ENCODE assay signal across 12 cellular contexts in the genomic region with DNA sequence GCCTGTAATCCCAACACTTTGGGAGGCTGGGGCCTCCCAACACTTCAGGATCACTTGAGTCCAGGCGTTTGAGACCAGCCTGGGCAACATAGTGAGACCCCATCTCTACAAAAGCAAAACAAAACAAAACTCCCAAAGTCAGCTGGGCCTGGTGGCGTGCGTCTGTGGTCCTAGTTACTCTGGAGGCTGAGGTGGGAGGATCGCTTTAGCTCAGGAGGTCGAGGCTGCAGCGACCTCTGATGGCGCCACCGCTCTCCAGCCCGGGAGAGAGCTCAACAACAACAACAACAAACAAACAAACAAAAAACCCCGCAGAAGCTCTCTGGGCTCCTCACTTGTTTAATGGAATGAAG. TPM values are rescaled to one million over a fixed set of nuclear protein-coding genes. Genes with fewer than 3 reads are reported as not detected.
DNase-seq lines count a peak whose midpoint lies in the region; ATAC-seq and TF ChIP-seq lines count a peak whose summit lies in the region.
"Had no signal": no experiment of that assay in that cellular context is flagged by ENCODE, and none has a peak within 500 bp of the region (broad histone marks: within the 10 kb centered on the region; RNA-seq: fewer than 3 reads in every experiment).

No MANE protein-coding gene starts in this region.

- H3K27ac Mint-ChIP-seq in dendritic cell treated with granulocyte-macrophage colony-stimulating factor and Interleukin-4, amounts not matched to agents 40 ng/mL and 50 ng/mL, for 4 days = no peak overlapping the region
- no peak overlapping the region for H3K27ac Mint-ChIP-seq in naive thymus-derived CD4-positive, alpha-beta T cell

- POLR2A ChIA-PET in naive thymus-derived CD4-positive, alpha-beta T cell (lab: Charles Lee) = no interaction called here

- no peak for ATAC-seq in Right ventricle myocardium superior (ENCODE audit: poor library complexity)
- ATAC-seq in naive thymus-derived CD4-positive, alpha-beta T cell = no peak
- no peak for ATAC-seq in HG03097 (IDR thresholded peaks at IDR 0.05; ENCODE audit: low FRiP score, unreplicated experiment)

- CTCF ChIA-PET in naive thymus-derived CD4-positive, alpha-beta T cell (lab: Charles Lee) = interaction anchor here (0.7 to 0.8 kb wide), 2 partner anchors 31 to 867 kb away, joined by 3 read pairs; no protein-coding TSS in a partner anchor

- TF ChIP-seq POLR2A in vagina (IDR thresholded peaks at IDR 0.05) = no peak

- H3K27ac ChIP-seq in left ventricle myocardium inferior (replicated peaks) = no peak overlapping the region
- H3K27ac ChIP-seq in naive thymus-derived CD4-positive, alpha-beta T cell (ENCODE audit: low read depth, low read length) = no peak overlapping the region
- no peak overlapping the region for H3K27ac ChIP-seq in vagina

- peaks cover 13% of the 10 kb centered on the region for H3K4me1 ChIP-seq in left ventricle myocardium inferior
- no peaks in the 10 kb centered on the region for H3K4me1 ChIP-seq in naive thymus-derived CD4-positive, alpha-beta T cell (ENCODE audit: control insufficient read depth in 2 of 2, insufficient read depth in 2 of 2, low read length in 2 of 2)
- H3K4me1 ChIP-seq in vagina = no peaks in the 10 kb centered on the region

- intact Hi-C loops in left ventricle myocardium inferior (cut with micrococcal nuclease) (no loop called here), Right ventricle myocardium superior (cut with DNase I) (no loop called here), vagina (cut with DNase I) (no loop called here)
- intact Hi-C loops in dendritic cell treated with granulocyte-macrophage colony-stimulating factor and Interleukin-4, amounts not matched to agents 40 ng/mL and 50 ng/mL, for 4 days (cut with micrococcal nuclease) = no loop called here
- intact Hi-C loops in naive thymus-derived CD4-positive, alpha-beta T cell (cut with micrococcal nuclease) = no loop called here

- peaks cover 4% of the 10 kb centered on the region for H3K9me3 ChIP-seq in left ventricle myocardium inferior (replicated peaks)
- H3K9me3 ChIP-seq in naive thymus-derived CD4-positive, alpha-beta T cell (ENCODE audit: control insufficient read depth in 2 of 3, low read length in 3 of 3) = peaks cover 0 to 4% (median 0%) of the 10 kb centered on the region in 3 experiments
- H3K9me3 ChIP-seq in vagina = no peaks in the 10 kb centered on the region

- H3K4me3 ChIP-seq in left ventricle myocardium inferior (peak overlapping the region; percentile 62), vagina (peak overlapping the region; percentile 41 to 43)
- H3K4me3 ChIP-seq in naive thymus-derived CD4-positive, alpha-beta T cell (ENCODE audit: low read length) = no peak overlapping the region

- H3K4me3 Mint-ChIP-seq in dendritic cell treated with granulocyte-macrophage colony-stimulating factor and Interleukin-4, amounts not matched to agents 40 ng/mL and 50 ng/mL, for 4 days = peak overlapping the region; percentile 48
- peak overlapping the region in 9 of 10 donors; percentile 31 to 69 (median 54) for H3K4me3 Mint-ChIP-seq in naive thymus-derived CD4-positive, alpha-beta T cell

- no peaks in the 10 kb centered on the region for H3K36me3 Mint-ChIP-seq in dendritic cell treated with granulocyte-macrophage colony-stimulating factor and Interleukin-4, amounts not matched to agents 40 ng/mL and 50 ng/mL, for 4 days (ENCODE audit: low read depth)
- peaks cover 0 to 11% (median 4%) of the 10 kb centered on the region in 5 donors for H3K36me3 Mint-ChIP-seq in naive thymus-derived CD4-positive, alpha-beta T cell

- H3K36me3 ChIP-seq in left ventricle myocardium inferior = no peaks in the 10 kb centered on the region
- H3K36me3 ChIP-seq in naive thymus-derived CD4-positive, alpha-beta T cell (ENCODE audit: control insufficient read depth in 2 of 3, insufficient read depth in 3 of 3, low read length in 3 of 3) = no peaks in the 10 kb centered on the region
- H3K36me3 ChIP-seq in vagina = no peaks in the 10 kb centered on the region

- H3K4me1 Mint-ChIP-seq in dendritic cell treated with granulocyte-macrophage colony-stimulating factor and Interleukin-4, amounts not matched to agents 40 ng/mL and 50 ng/mL, for 4 days (ENCODE audit: low read depth) = peaks cover 13% of the 10 kb centered on the region
- peaks cover 0 to 8% (median 0%) of the 10 kb centered on the region in 7 donors for H3K4me1 Mint-ChIP-seq in naive thymus-derived CD4-positive, alpha-beta T cell

- TF ChIP-seq CTCF in left ventricle myocardium inferior (IDR thresholded peaks at IDR 0.05; ENCODE audit: borderline replicate concordance) = no peak
- no peak for TF ChIP-seq CTCF in vagina (IDR thresholded peaks at IDR 0.05)

- H3K27me3 ChIP-seq in left ventricle myocardium inferior (ENCODE audit: low read depth) (peaks cover 80% of the 10 kb centered on the region), vagina (no peaks in the 10 kb centered on the region)
- peaks cover 0 to 13% of the 10 kb centered on the region in 2 donors for H3K27me3 ChIP-seq in naive thymus-derived CD4-positive, alpha-beta T cell (ENCODE audit: control insufficient read depth in 2 of 2, insufficient read depth in 2 of 2, low read length in 2 of 2)

- DNase-seq in left ventricle myocardium inferior (no peak), Right ventricle myocardium superior (no peak), vagina (ENCODE audit: extremely low spot score in 2 of 2) (no peak), KG1 (lab: John Stamatoyannopoulos, UW) (no peak), AG20443 (ENCODE audit: low spot score) (no peak)
- DNase-seq in naive thymus-derived CD4-positive, alpha-beta T cell = no peak
- DNase-seq: DND-41; stimulated activated CD4-positive, alpha-beta T cell treated with anti-CD3 and anti-CD28 coated beads, Interleukin-2, amount 100 ng/mL, for 48 hours had no signal

- H3K9me3 Mint-ChIP-seq in dendritic cell treated with granulocyte-macrophage colony-stimulating factor and Interleukin-4, amounts not matched to agents 40 ng/mL and 50 ng/mL, for 4 days = peaks cover 8% of the 10 kb centered on the region
- peaks cover 0 to 12% (median 7%) of the 10 kb centered on the region in 11 donors for H3K9me3 Mint-ChIP-seq in naive thymus-derived CD4-positive, alpha-beta T cell

- H3K27me3 Mint-ChIP-seq in dendritic cell treated with granulocyte-macrophage colony-stimulating factor and Interleukin-4, amounts not matched to agents 40 ng/mL and 50 ng/mL, for 4 days = peaks cover 54% of the 10 kb centered on the region
- peaks cover 53 to 75% (median 70%) of the 10 kb centered on the region in 5 donors for H3K27me3 Mint-ChIP-seq in naive thymus-derived CD4-positive, alpha-beta T cell

RNA-seq across cellular contexts. Expression of gene ACOT12, which starts 0.5 kb away (rescaled TPM):
- total RNA-seq in left ventricle myocardium inferior (not detected), Right ventricle myocardium superior (not detected), vagina (not detected)
- 1 to 10 TPM in 1 of 5 experiments, under 1 TPM in 1, not detected in 3; 0.46 to 1.1 TPM for total RNA-seq in naive thymus-derived CD4-positive, alpha-beta T cell
- polyA plus RNA-seq in naive thymus-derived CD4-positive, alpha-beta T cell = not detected
- total RNA-seq: activated CD8-positive, alpha-beta memory T cell treated with anti-CD3 and anti-CD28 coated beads for 36 hours; HT1080 had no signal
